ENCODE assay signal across 8 cellular contexts in genomic region chr7:87217983-87218653, GRCh38. TPM values are rescaled to one million over a fixed set of nuclear protein-coding genes. Genes with fewer than 3 reads are reported as not detected.
DNase-seq lines count a peak whose midpoint lies in the region; ATAC-seq, FAIRE-seq and TF ChIP-seq lines count a peak whose summit lies in the region.

No MANE protein-coding gene starts in this region.

- H3K4me2 ChIP-seq in PC-9: peak overlapping the region; percentile 95

- FAIRE-seq in D721Med (lab: Jason Lieb, UNC): no peak

- H3K79me2 ChIP-seq in PC-9 (ENCODE audit: low read depth): 0 out of 2 replicates have a peak, but pooled peaks cover 11% of the 10 kb centered on the region

- ATAC-seq in HG02870 (IDR thresholded peaks at IDR 0.05; ENCODE audit: unreplicated experiment) (no peak), HG03196 (IDR thresholded peaks at IDR 0.05; ENCODE audit: unreplicated experiment) (no peak)

- WGBS in esophagus, 2 donors: 42 to 49% methylated on average over 9 of the region's 9 CpGs
- 48 to 49% methylated on average over 9 of the region's 9 CpGs for WGBS in sigmoid colon, 2 donors

- H3K9me2 ChIP-seq in PC-9 (ENCODE audit: insufficient read depth): no peaks in the 10 kb centered on the region

- H3F3A ChIP-seq in PC-9 (ENCODE audit: insufficient read depth, low read depth): 0 out of 2 replicates have a peak, but pooled peaks cover 8% of the 10 kb centered on the region

- H3K4me3 ChIP-seq in GM08714 (ENCODE audit: low read length) (peak overlapping the region; percentile 83), PC-9 (no peak overlapping the region; the same call in 1 of the 2 replicates), esophagus (ENCODE audit: low read depth in 1 of 2, low read length in 2 of 2) (peak overlapping the region; percentile 12 to 87), sigmoid colon (peak overlapping the region; percentile 75 to 86 (median 84))

- H4K20me1 ChIP-seq in PC-9 (ENCODE audit: insufficient read depth): no peaks in the 10 kb centered on the region

- TF ChIP-seq CTCF in PC-9 (conservative IDR thresholded peaks at IDR 0.05) (no peak), sigmoid colon (IDR thresholded peaks at IDR 0.05) (no peak), D721Med (IDR thresholded peaks at IDR 0.05; ENCODE audit: insufficient read depth, missing control alignments) (no peak)

- H3K9me3 ChIP-seq in PC-9 (ENCODE audit: insufficient read depth, low read depth): no peaks in the 10 kb centered on the region
- no peaks in the 10 kb centered on the region for H3K9me3 ChIP-seq in esophagus (ENCODE audit: control insufficient read depth in 2 of 2, insufficient read depth in 1 of 2, low read depth in 1 of 2, low read length in 1 of 2)
- H3K9me3 ChIP-seq in sigmoid colon: no peaks in the 10 kb centered on the region

- H3K27ac ChIP-seq in PC-9: no peak overlapping the region
- no peak overlapping the region for H3K27ac ChIP-seq in esophagus (ENCODE audit: low read depth in 2 of 2, low read length in 1 of 2)
- H3K27ac ChIP-seq in sigmoid colon: peak overlapping the region; percentile 83 to 86 (median 85)

- H3K27me3 ChIP-seq in PC-9 (ENCODE audit: insufficient read depth, low read depth) (no peaks in the 10 kb centered on the region), esophagus (ENCODE audit: control insufficient read depth in 1 of 2, insufficient read depth in 2 of 2, low read length in 2 of 2) (no peaks in the 10 kb centered on the region), sigmoid colon (no peaks in the 10 kb centered on the region)

- DNase-seq in PC-9 (no peak), sigmoid colon (no peak), NCI-H526 (lab: John Stamatoyannopoulos, UW) (no peak), D721Med (ENCODE audit: insufficient read length, low spot score) (no peak)

- peak overlapping the region; percentile 98; the same call in 1 of the 2 replicates for H2AFZ ChIP-seq in PC-9

- POLR2A ChIA-PET in PC-9 (lab: Charles Lee; ENCODE audit: unreplicated experiment): no interaction called here

- H3K36me3 ChIP-seq in PC-9 (ENCODE audit: low read depth): no peaks in the 10 kb centered on the region
- no peaks in the 10 kb centered on the region for H3K36me3 ChIP-seq in esophagus (ENCODE audit: control insufficient read depth in 2 of 2, insufficient read depth in 2 of 2, low read length in 1 of 2)
- H3K36me3 ChIP-seq in sigmoid colon: no peaks in the 10 kb centered on the region

- TF ChIP-seq POLR2A in sigmoid colon (IDR thresholded peaks at IDR 0.05): no peak

- intact Hi-C loops in PC-9 (cut with micrococcal nuclease; ENCODE audit: unreplicated experiment): loop anchor here (2.0 to 5.0 kb wide), 2 partner anchors 65 to 1521 kb away; partner anchors contain the start of gene DMTF1
- intact Hi-C loops in sigmoid colon (cut with DNase I): loop anchor here (2.0 kb wide), 1 partner anchor 65 kb away; the partner anchor contains the start of gene DMTF1

- CTCF ChIA-PET in PC-9 (lab: Charles Lee): interaction anchor here (0.7 kb wide), 1 partner anchor 44 kb away, joined by 4 read pairs; no protein-coding TSS in a partner anchor

- H3K4me1 ChIP-seq in PC-9 (replicated peaks; ENCODE audit: insufficient read depth) (peaks cover 20% of the 10 kb centered on the region), esophagus (ENCODE audit: control insufficient read depth in 2 of 2, insufficient read depth in 2 of 2, low read length in 1 of 2) (peaks cover 0 to 2% of the 10 kb centered on the region in 2 donors), sigmoid colon (peaks cover 0 to 32% (median 17%) of the 10 kb centered on the region in 4 donors)

- no TSS peak for BruUV-seq in PC-9 (replicated peaks; lab: Mats Ljungman, UMichigan)

- TF ChIP-seq EP300 in sigmoid colon (IDR thresholded peaks at IDR 0.05): no peak

RNA-seq across cellular contexts. Expression of gene TMEM243, which starts 1.4 kb away (rescaled TPM):
- total RNA-seq in PC-9 (2021) (24.6 and 26.5 TPM in 2 replicates), sigmoid colon (10 to 100 TPM; 26.9 to 37.7 (median 30.4) TPM)
- polyA plus RNA-seq in esophagus (10 to 100 TPM; 11.5 to 12.9 TPM), sigmoid colon (10 to 100 TPM; 10.6 to 36.9 (median 23.4) TPM)

Comparison
In these comparisons a context has a peak if more than half of its experiments do, and no peak if none do; other contexts are left out.
1. H3K27ac ChIP-seq: peak in sigmoid colon (4 of 4); none in PC-9 (single experiment) and esophagus (0 of 2).